ENCODE assay signal across 22 cellular contexts in genomic region chr16:51125992-51126391, GRCh38. TPM values are rescaled to one million over a fixed set of nuclear protein-coding genes. Genes with fewer than 3 reads are reported as not detected.
"Had no signal": no experiment of that assay in that cellular context is flagged by ENCODE, and none has a peak within 500 bp of the region (broad histone marks: within the 10 kb centered on the region; RNA-seq: fewer than 3 reads in every experiment).

No MANE protein-coding gene starts in this region.

- DNase-seq: activated CD4-positive, alpha-beta T cell treated with anti-CD3 and anti-CD28 coated beads for 1 hour; activated CD4-positive, alpha-beta T cell treated with anti-CD3 and anti-CD28 coated beads, Interleukin-2, amount 50 U/mL, for 1 hour; activated CD8-positive, alpha-beta T cell treated with anti-CD3 and anti-CD28 coated beads, Interleukin-2, amount 10 ng/mL, durations not matched to agents 7 days and 5 days; activated T-cell treated with anti-CD3 and anti-CD28 coated beads, Interleukin-2, amount 50 U/mL, for 1 hour; aorta; effector CD4-positive, alpha-beta T cell; foreskin melanocyte; kidney glomerular epithelial cell; left ventricle myocardium superior; nucleus accumbens; retina; stimulated activated CD4-positive, alpha-beta T cell treated with anti-CD3 and anti-CD28 coated beads, Interleukin-4, amount 100 ng/mL, for 24 hours; stimulated activated naive CD4-positive, alpha-beta T cell treated with Interleukin-2 at 50 U/mL for 16 hours; T-helper 1 cell; thyroid gland; WERI-Rb-1 had no signal

- H3K4me3 ChIP-seq: hepatocyte, thyroid gland had no signal

- H2AFZ ChIP-seq: hepatocyte had no signal

- H3K79me2 ChIP-seq: hepatocyte had no signal

- H3K9me3 ChIP-seq: thyroid gland had no signal

- ATAC-seq: activated CD8-positive, alpha-beta T cell treated with anti-CD3 and anti-CD28 coated beads, Interleukin-2, amount 10 ng/mL, durations not matched to agents 7 days and 5 days; activated naive CD4-positive, alpha-beta T cell treated with anti-CD3 and anti-CD28 coated beads, Interleukin-2, amount 50 U/mL, for 72 hours; left ventricle myocardium superior had no signal

- H3K27me3 ChIP-seq: hepatocyte, thyroid gland had no signal

- H3K9me3 Mint-ChIP-seq: activated naive CD4-positive, alpha-beta T cell treated with anti-CD3 and anti-CD28 coated beads, Interleukin-2, amount 50 U/mL, for 72 hours; dendritic cell treated with granulocyte-macrophage colony-stimulating factor and Interleukin-4, amounts not matched to agents 40 ng/mL and 50 ng/mL, for 4 days; nephron had no signal

- H3K36me3 ChIP-seq: thyroid gland, WERI-Rb-1 had no signal

- H3K36me3 Mint-ChIP-seq: activated naive CD4-positive, alpha-beta T cell treated with anti-CD3 and anti-CD28 coated beads, Interleukin-2, amount 50 U/mL, for 72 hours; brain had no signal

- H3K27ac Mint-ChIP-seq: activated CD8-positive, alpha-beta T cell treated with anti-CD3 and anti-CD28 coated beads, Interleukin-2, amount 10 ng/mL, durations not matched to agents 7 days and 5 days; activated naive CD4-positive, alpha-beta T cell treated with anti-CD3 and anti-CD28 coated beads, Interleukin-2, amount 50 U/mL, for 72 hours; dendritic cell treated with granulocyte-macrophage colony-stimulating factor and Interleukin-4, amounts not matched to agents 40 ng/mL and 50 ng/mL, for 4 days had no signal

- H3K27ac ChIP-seq: hepatocyte, thyroid gland, WERI-Rb-1 had no signal

- H3K4me2 ChIP-seq: hepatocyte had no signal

- H3K4me3 Mint-ChIP-seq: activated CD8-positive, alpha-beta T cell treated with anti-CD3 and anti-CD28 coated beads, Interleukin-2, amount 10 ng/mL, durations not matched to agents 7 days and 5 days; brain; dendritic cell treated with granulocyte-macrophage colony-stimulating factor and Interleukin-4, amounts not matched to agents 40 ng/mL and 50 ng/mL, for 4 days; nephron had no signal

RNA-seq across cellular contexts. Expression of gene SALL1, which starts 25.1 kb away (rescaled TPM):
- total RNA-seq: activated CD8-positive, alpha-beta T cell treated with anti-CD3 and anti-CD28 coated beads, Interleukin-2, amount 10 ng/mL, durations not matched to agents 7 days and 5 days; activated naive CD4-positive, alpha-beta T cell treated with anti-CD3 and anti-CD28 coated beads, Interleukin-2, amount 50 U/mL, for 72 hours; aorta; left ventricle myocardium superior; myocyte had no signal
